1 cellular context compared by ENCODE assay signal in genomic region chr6:128500749-128501350, GRCh38.
TF ChIP-seq lines count a peak whose summit lies in the region.

No MANE protein-coding gene starts in this region.

TF ChIP-seq in HepG2, 621 proteins besides CTCF, POLR2A, EP300 and RAD21:
- TF ChIP-seq THRA (CRISPR knock-in tag; IDR thresholded peaks at IDR 0.05; ENCODE audit: borderline replicate concordance) (peak; percentile 55; the same call in 1 of the 2 replicates), POGZ (CRISPR knock-in tag; IDR thresholded peaks at IDR 0.05) (peak; percentile 46; the same call in 1 of the 2 replicates), SALL1 (CRISPR knock-in tag; IDR thresholded peaks at IDR 0.05) (0 out of 2 replicates have a peak, but pooled peaks have one; percentile 30), ZMYM2 (CRISPR knock-in tag; IDR thresholded peaks at IDR 0.05) (0 out of 2 replicates have a peak, but pooled peaks have one; percentile 31), GATAD2A (CRISPR knock-in tag; IDR thresholded peaks at IDR 0.05) (0 out of 2 replicates have a peak, but pooled peaks have one; percentile 25), ZNF292 (CRISPR knock-in tag; IDR thresholded peaks at IDR 0.05; ENCODE audit: borderline replicate concordance, low read depth) (0 out of 2 replicates have a peak, but pooled peaks have one; percentile 26), RCOR2 (CRISPR knock-in tag; IDR thresholded peaks at IDR 0.05) (0 out of 2 replicates have a peak, but pooled peaks have one; percentile 35), KDM1A (CRISPR knock-in tag; IDR thresholded peaks at IDR 0.05) (0 out of 2 replicates have a peak, but pooled peaks have one; percentile 13), ZNF687 (CRISPR knock-in tag; IDR thresholded peaks at IDR 0.05) (peak; percentile 40; the same call in 1 of the 2 replicates), HDAC1 (CRISPR knock-in tag; IDR thresholded peaks at IDR 0.05) (0 out of 2 replicates have a peak, but pooled peaks have one; percentile 27), ZMYM3 (CRISPR knock-in tag; IDR thresholded peaks at IDR 0.05) (peak; percentile 53; the same call in 1 of the 2 replicates), TEAD3 (CRISPR knock-in tag; optimal IDR thresholded peaks at IDR 0.05; ENCODE audit: borderline replicate concordance) (peak; percentile 17), ADNP (CRISPR knock-in tag; IDR thresholded peaks at IDR 0.05) (peak; percentile 61; the same call in 1 of the 2 replicates), ZNF770 (CRISPR knock-in tag; IDR thresholded peaks at IDR 0.05) (peak; percentile 95)
- TF ChIP-seq, protein P1, sequence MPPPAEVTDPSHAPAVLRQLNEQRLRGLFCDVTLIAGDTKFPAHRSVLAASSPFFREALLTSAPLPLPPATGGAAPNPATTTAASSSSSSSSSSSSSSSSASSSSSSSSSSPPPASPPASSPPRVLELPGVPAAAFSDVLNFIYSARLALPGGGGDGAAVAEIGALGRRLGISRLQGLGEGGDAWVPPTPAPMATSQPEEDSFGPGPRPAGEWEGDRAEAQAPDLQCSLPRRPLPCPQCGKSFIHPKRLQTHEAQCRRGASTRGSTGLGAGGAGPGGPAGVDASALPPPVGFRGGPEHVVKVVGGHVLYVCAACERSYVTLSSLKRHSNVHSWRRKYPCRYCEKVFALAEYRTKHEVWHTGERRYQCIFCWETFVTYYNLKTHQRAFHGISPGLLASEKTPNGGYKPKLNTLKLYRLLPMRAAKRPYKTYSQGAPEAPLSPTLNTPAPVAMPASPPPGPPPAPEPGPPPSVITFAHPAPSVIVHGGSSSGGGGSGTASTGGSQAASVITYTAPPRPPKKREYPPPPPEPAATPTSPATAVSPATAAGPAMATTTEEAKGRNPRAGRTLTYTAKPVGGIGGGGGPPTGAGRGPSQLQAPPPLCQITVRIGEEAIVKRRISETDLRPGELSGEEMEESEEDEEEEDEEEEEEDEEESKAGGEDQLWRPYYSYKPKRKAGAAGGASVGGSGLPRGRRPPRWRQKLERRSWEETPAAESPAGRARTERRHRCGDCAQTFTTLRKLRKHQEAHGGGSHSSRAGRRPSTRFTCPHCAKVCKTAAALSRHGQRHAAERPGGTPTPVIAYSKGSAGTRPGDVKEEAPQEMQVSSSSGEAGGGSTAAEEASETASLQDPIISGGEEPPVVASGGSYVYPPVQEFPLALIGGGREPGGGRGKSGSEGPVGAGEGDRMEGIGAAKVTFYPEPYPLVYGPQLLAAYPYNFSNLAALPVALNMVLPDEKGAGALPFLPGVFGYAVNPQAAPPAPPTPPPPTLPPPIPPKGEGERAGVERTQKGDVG (CRISPR knock-in tag; IDR thresholded peaks at IDR 0.05; ENCODE audit: borderline replicate concordance) = 0 out of 2 replicates have a peak, but pooled peaks have one; percentile 29
